In genomic region chr4:173167793-173168395, GRCh38 we compare ENCODE assay signal across 8 cellular contexts. TPM values are rescaled to one million over a fixed set of nuclear protein-coding genes. Genes with fewer than 3 reads are reported as not detected.
A peak's percentile ranks its signal among the peaks of the same experiment; 100 is the strongest.
DNase-seq lines count a peak whose midpoint lies in the region; ATAC-seq and TF ChIP-seq lines count a peak whose summit lies in the region.

No MANE protein-coding gene starts in this region.

- peaks cover 0 to 24% (median 0%) of the 10 kb centered on the region in 4 donors for H3K4me1 ChIP-seq in Peyer's patch

- TF ChIP-seq CTCF in Peyer's patch (IDR thresholded peaks at IDR 0.05), result no peak

- peak; percentile 19 for ATAC-seq in GM18909 (IDR thresholded peaks at IDR 0.05; ENCODE audit: poor library complexity, unreplicated experiment)
- ATAC-seq in HG03460 (IDR thresholded peaks at IDR 0.05; ENCODE audit: unreplicated experiment), result peak; percentile 23
- ATAC-seq in GM18505 (IDR thresholded peaks at IDR 0.05; ENCODE audit: unreplicated experiment), result no peak

- TF ChIP-seq POLR2A in Peyer's patch (IDR thresholded peaks at IDR 0.05) (peak; percentile 16 to 27), GM18505 (IDR thresholded peaks at IDR 0.05; ENCODE audit: borderline replicate concordance, extremely low read depth, insufficient read depth, insufficient read length) (no peak)

- H3K27ac ChIP-seq in Peyer's patch (peak overlapping the region; percentile 88 to 98 (median 94)), angular gyrus (ENCODE audit: low read depth, low read length) (peak overlapping the region; percentile 75)

- no peaks in the 10 kb centered on the region for H3K9me3 ChIP-seq in Peyer's patch

- H3K4me3 ChIP-seq in Peyer's patch, result peak overlapping the region; percentile 70 to 99 (median 85)

- no peaks in the 10 kb centered on the region for H3K27me3 ChIP-seq in Peyer's patch

- DNase-seq in CD1c-positive myeloid dendritic cell (ENCODE audit: extremely low spot score) (peak; percentile 63), Peyer's patch (peak in 2 of 3 donors; percentile 54 to 75), hepatic stellate cell (ENCODE audit: low spot score) (peak; percentile 38), renal cortical epithelial cell (ENCODE audit: low read depth) (peak; percentile 75)

- H3K36me3 ChIP-seq in Peyer's patch, result no peaks in the 10 kb centered on the region

RNA-seq across cellular contexts. Expression of gene GALNT7, which starts 0.7 kb away (rescaled TPM):
- total RNA-seq in Peyer's patch (100 to 1,000 TPM in 2 of 4 donors, 10 to 100 TPM in 2; 37.1 to 139 (median 96.4) TPM), renal cortical epithelial cell (86.4 and 112 TPM in 2 replicates)
